In genomic region chr2:218569038-218569431, GRCh38 we compare ENCODE assay signal across 1 cellular context.
TF ChIP-seq lines count a peak whose summit lies in the region.

No MANE protein-coding gene starts in this region.

TF ChIP-seq in neural cell, 6 proteins besides CTCF, POLR2A, EP300 and RAD21 (continued from another document):
- no peak for TF ChIP-seq REST (IDR thresholded peaks at IDR 0.05; ENCODE audit: borderline replicate concordance)
